In genomic region chr4:159600102-159600501, GRCh38 we compare ENCODE assay signal across 36 cellular contexts.
"Had no signal": no experiment of that assay in that cellular context is flagged by ENCODE, and none has a peak within 500 bp of the region (broad histone marks: within the 10 kb centered on the region; RNA-seq: fewer than 3 reads in every experiment).

No MANE protein-coding gene starts in this region.

- H3K9ac ChIP-seq: KMS-11 had no signal

- H3K27ac ChIP-seq: cardiac muscle cell, KMS-11, PC-9, RWPE1, VCaP had no signal

- DNase-seq: activated CD4-positive, alpha-beta memory T cell treated with anti-CD3 and anti-CD28 coated beads, Interleukin-2, amount 10 ng/mL, durations not matched to agents 7 days and 5 days; activated CD4-positive, alpha-beta T cell treated with anti-CD3 and anti-CD28 coated beads for 1 hour; activated CD4-positive, alpha-beta T cell treated with anti-CD3 and anti-CD28 coated beads for 48 hours; activated CD4-positive, CD25-positive, alpha-beta regulatory T cell; activated CD8-positive, alpha-beta memory T cell treated with anti-CD3 and anti-CD28 coated beads for 24 hours; activated CD8-positive, alpha-beta memory T cell treated with anti-CD3 and anti-CD28 coated beads, Interleukin-2, amount 10 ng/mL, durations not matched to agents 7 days and 5 days; activated CD8-positive, alpha-beta memory T cell treated with anti-CD3 and anti-CD28 coated beads, Interleukin-2, amount 50 U/mL, for 48 hours; activated effector memory CD4-positive, alpha-beta T cell treated with anti-CD3 and anti-CD28 coated beads, Interleukin-2, amount 50 U/mL, for 16 hours; activated naive CD4-positive, alpha-beta T cell; activated naive CD4-positive, alpha-beta T cell treated with anti-CD3 and anti-CD28 coated beads, Interleukin-2, amount 50 U/mL, for 16 hours; activated naive CD8-positive, alpha-beta T cell treated with anti-CD3 and anti-CD28 coated beads for 36 hours; activated T-cell treated with anti-CD3 and anti-CD28 coated beads, Interleukin-2, amount 50 U/mL, for 48 hours; amniotic stem cell; aorta; NCI-H1092 treated with DMSO at 0.1 percent for 48 hours; NCI-H1417; NCI-H146; NCI-H187; NCI-H2029 treated with DMSO at 0.1 percent for 48 hours; NCI-H2171 treated with DMSO at 0.1 percent for 48 hours; NCI-H2227 treated with DMSO at 0.1 percent for 48 hours; NCI-H446; NCI-H510A treated with DMSO at 0.1 percent for 48 hours; NCI-H69; PC-9; SIG-M5; SW 1271; T-helper 1 cell; T-helper 2 cell; T-helper 9 cell had no signal

- H3K36me3 ChIP-seq: cardiac muscle cell had no signal

- H2AFZ ChIP-seq: PC-9 had no signal

- H3K4me2 ChIP-seq: KMS-11, PC-9 had no signal

- H3K4me3 ChIP-seq: cardiac muscle cell, PC-9 had no signal

- ATAC-seq: activated CD8-positive, alpha-beta memory T cell treated with anti-CD3 and anti-CD28 coated beads, Interleukin-2, amount 10 ng/mL, durations not matched to agents 7 days and 5 days; activated T-helper 17 cell treated with anti-CD3 and anti-CD28 coated beads, Interleukin-2, amount 50 U/mL, for 72 hours; Right ventricle myocardium inferior had no signal

- H3K27me3 ChIP-seq: cardiac muscle cell had no signal
